Comparison of ENCODE assay signal across 15 cellular contexts in genomic region chr9:7402704-7403389, GRCh38.
DNase-seq lines count a peak whose midpoint lies in the region; ATAC-seq and TF ChIP-seq lines count a peak whose summit lies in the region.
"Had no signal": no experiment of that assay in that cellular context is flagged by ENCODE, and none has a peak within 500 bp of the region (broad histone marks: within the 10 kb centered on the region; RNA-seq: fewer than 3 reads in every experiment).

No MANE protein-coding gene starts in this region.

- TF ChIP-seq CTCF in HFF-Myc (IDR thresholded peaks at IDR 0.05; ENCODE audit: low read depth, low read length, missing control alignments), result no peak
- TF ChIP-seq CTCF in endodermal cell (conservative IDR thresholded peaks at IDR 0.05), result no peak
- no peak for TF ChIP-seq CTCF in nephron (IDR thresholded peaks at IDR 0.05; ENCODE audit: unreplicated experiment in 3 of 3)

- H3K36me3 ChIP-seq in endodermal cell (ENCODE audit: control insufficient read depth, insufficient read depth, low read length), result no peaks in the 10 kb centered on the region
- H3K36me3 ChIP-seq: brain microvascular endothelial cell, upper lobe of right lung had no signal

- ATAC-seq in GM18505 (IDR thresholded peaks at IDR 0.05; ENCODE audit: unreplicated experiment), result no peak
- no peak for ATAC-seq in stimulated activated naive CD8-positive, alpha-beta T cell treated with anti-CD3 and anti-CD28 coated beads, Interleukin-15, amount 100 ng/mL, for 72 hours

- no peaks in the 10 kb centered on the region for H3K27me3 ChIP-seq in endodermal cell (ENCODE audit: control insufficient read depth, insufficient read depth, low read length, poor library complexity, severe bottlenecking)
- H3K27me3 ChIP-seq: brain microvascular endothelial cell, upper lobe of right lung had no signal

- peaks cover 4% of the 10 kb centered on the region for H3K27me3 Mint-ChIP-seq in endodermal cell (ENCODE audit: insufficient read depth)
- H3K27me3 Mint-ChIP-seq in nephron (ENCODE audit: low read depth), result no peaks in the 10 kb centered on the region
- peaks cover 67% of the 10 kb centered on the region for H3K27me3 Mint-ChIP-seq in stimulated activated naive CD8-positive, alpha-beta T cell treated with anti-CD3 and anti-CD28 coated beads, Interleukin-15, amount 100 ng/mL, for 72 hours

- H3K9me3 ChIP-seq in endodermal cell (ENCODE audit: control insufficient read depth, low read length), result peaks cover 7% of the 10 kb centered on the region
- H3K9me3 ChIP-seq: upper lobe of right lung had no signal

- DNase-seq in DMS79 treated with DMSO at 0.1 percent for 48 hours (lab: John Stamatoyannopoulos, UW) (peak; percentile 56), HFF-Myc (ENCODE audit: extremely low read depth, low read depth) (peak; percentile 63), endodermal cell (no peak)
- no peak for DNase-seq in stimulated activated naive CD8-positive, alpha-beta T cell treated with anti-CD3 and anti-CD28 coated beads, Interleukin-15, amount 100 ng/mL, for 72 hours
- DNase-seq in activated CD4-positive, alpha-beta T cell treated with anti-CD3 and anti-CD28 coated beads for 48 hours, result no peak
- DNase-seq: activated T-cell treated with anti-CD3 and anti-CD28 coated beads, Interleukin-2, amount 50 U/mL, for 48 hours; cortex of kidney; naive B cell; stimulated activated CD4-positive, alpha-beta T cell treated with anti-CD3 and anti-CD28 coated beads, Interleukin-2, amount 100 ng/mL, for 48 hours; upper lobe of right lung had no signal

- H3K9me3 Mint-ChIP-seq in endodermal cell, result no peaks in the 10 kb centered on the region
- H3K9me3 Mint-ChIP-seq in nephron, result peaks cover 3% of the 10 kb centered on the region
- no peaks in the 10 kb centered on the region for H3K9me3 Mint-ChIP-seq in stimulated activated naive CD8-positive, alpha-beta T cell treated with anti-CD3 and anti-CD28 coated beads, Interleukin-15, amount 100 ng/mL, for 72 hours
- H3K9me3 Mint-ChIP-seq: activated naive CD4-positive, alpha-beta T cell treated with anti-CD3 and anti-CD28 coated beads, Interleukin-2, amount 50 U/mL, for 24 hours; naive B cell had no signal

- H3K4me3 Mint-ChIP-seq in endodermal cell, result no peak overlapping the region
- no peak overlapping the region for H3K4me3 Mint-ChIP-seq in nephron
- no peak overlapping the region for H3K4me3 Mint-ChIP-seq in stimulated activated naive CD8-positive, alpha-beta T cell treated with anti-CD3 and anti-CD28 coated beads, Interleukin-15, amount 100 ng/mL, for 72 hours
- H3K4me3 Mint-ChIP-seq: activated naive CD4-positive, alpha-beta T cell treated with anti-CD3 and anti-CD28 coated beads, Interleukin-2, amount 50 U/mL, for 24 hours; naive B cell had no signal

- H3K36me3 Mint-ChIP-seq in endodermal cell (ENCODE audit: low read depth) (no peaks in the 10 kb centered on the region), nephron (ENCODE audit: low read depth) (no peaks in the 10 kb centered on the region)
- H3K36me3 Mint-ChIP-seq: activated naive CD4-positive, alpha-beta T cell treated with anti-CD3 and anti-CD28 coated beads, Interleukin-2, amount 50 U/mL, for 24 hours; naive B cell had no signal

- no peaks in the 10 kb centered on the region for H3K4me1 ChIP-seq in endodermal cell (ENCODE audit: control insufficient read depth, insufficient read depth, low read length)
- H3K4me1 ChIP-seq: parathyroid adenoma, upper lobe of right lung had no signal

- H3K9ac ChIP-seq in endodermal cell (ENCODE audit: extremely low read depth, low read length, poor library complexity, severe bottlenecking), result no peak overlapping the region
- H3K9ac ChIP-seq: parathyroid adenoma had no signal

- no peak for TF ChIP-seq POLR2A in GM18505 (IDR thresholded peaks at IDR 0.05; ENCODE audit: borderline replicate concordance, extremely low read depth, insufficient read depth, insufficient read length)

- H3K27ac ChIP-seq in endodermal cell (ENCODE audit: low read depth, low read length), result no peak overlapping the region
- H3K27ac ChIP-seq: brain microvascular endothelial cell, parathyroid adenoma, upper lobe of right lung had no signal

- H3K27ac Mint-ChIP-seq in endodermal cell (peak overlapping the region; percentile 6), nephron (peak overlapping the region; percentile 18 to 62 (median 56))
- H3K27ac Mint-ChIP-seq in stimulated activated naive CD8-positive, alpha-beta T cell treated with anti-CD3 and anti-CD28 coated beads, Interleukin-15, amount 100 ng/mL, for 72 hours, result no peak overlapping the region
- H3K27ac Mint-ChIP-seq: activated naive CD4-positive, alpha-beta T cell treated with anti-CD3 and anti-CD28 coated beads, Interleukin-2, amount 50 U/mL, for 24 hours had no signal

- no peak overlapping the region for H3K4me3 ChIP-seq in HFF-Myc (replicated peaks; ENCODE audit: low read depth, low read length)
- H3K4me3 ChIP-seq in endodermal cell (ENCODE audit: low read length), result no peak overlapping the region
- H3K4me3 ChIP-seq: upper lobe of right lung had no signal

- H3K4me1 Mint-ChIP-seq in endodermal cell (peaks cover 16% of the 10 kb centered on the region), nephron (peaks cover 45% of the 10 kb centered on the region)
- H3K4me1 Mint-ChIP-seq in stimulated activated naive CD8-positive, alpha-beta T cell treated with anti-CD3 and anti-CD28 coated beads, Interleukin-15, amount 100 ng/mL, for 72 hours, result peaks cover 23% of the 10 kb centered on the region
- H3K4me1 Mint-ChIP-seq: activated naive CD4-positive, alpha-beta T cell treated with anti-CD3 and anti-CD28 coated beads, Interleukin-2, amount 50 U/mL, for 24 hours; naive B cell had no signal

Comparison
In these comparisons a context has a peak if more than half of its experiments do, and no peak if none do; other contexts are left out.
1. DNase-seq: peak in DMS79 treated with DMSO at 0.1 percent for 48 hours (single experiment) and HFF-Myc (single experiment); none in endodermal cell (single experiment), stimulated activated naive CD8-positive, alpha-beta T cell treated with anti-CD3 and anti-CD28 coated beads, Interleukin-15, amount 100 ng/mL, for 72 hours (0 of 2) and activated CD4-positive, alpha-beta T cell treated with anti-CD3 and anti-CD28 coated beads for 48 hours (single experiment).
2. H3K27ac Mint-ChIP-seq: peak in endodermal cell (single experiment) and nephron (3 of 3); none in stimulated activated naive CD8-positive, alpha-beta T cell treated with anti-CD3 and anti-CD28 coated beads, Interleukin-15, amount 100 ng/mL, for 72 hours (0 of 2).